Comparison of ENCODE assay signal across 10 cellular contexts in genomic region chr18:3625717-3626091, GRCh38.
DNase-seq lines count a peak whose midpoint lies in the region; ATAC-seq and TF ChIP-seq lines count a peak whose summit lies in the region.
"Had no signal": no experiment of that assay in that cellular context is flagged by ENCODE, and none has a peak within 500 bp of the region (broad histone marks: within the 10 kb centered on the region; RNA-seq: fewer than 3 reads in every experiment).

No MANE protein-coding gene starts in this region.

- H2BK20ac ChIP-seq in IMR-90 (ENCODE audit: low read depth, low read length) = peak overlapping the region; percentile 96

- H2AK9ac ChIP-seq in IMR-90 (replicated peaks; ENCODE audit: low read depth, low read length, poor library complexity) = no peak overlapping the region

- no peak for TF ChIP-seq RAD21 in IMR-90 (IDR thresholded peaks at IDR 0.05; ENCODE audit: low read length)

- H3K4ac ChIP-seq in IMR-90 (ENCODE audit: low read depth, low read length) (peak overlapping the region; percentile 95), mesendoderm (ENCODE audit: low read depth, low read length) (peak overlapping the region; percentile 56)

- H2AFZ ChIP-seq in IMR-90 (replicated peaks; ENCODE audit: low read length, poor library complexity) = peak overlapping the region; percentile 10

- peak overlapping the region; percentile 100 for H2BK5ac ChIP-seq in IMR-90 (ENCODE audit: low read depth, low read length, poor library complexity, severe bottlenecking)
- H2BK5ac ChIP-seq in mesendoderm (ENCODE audit: low read length) = no peak overlapping the region

- H3K9me1 ChIP-seq in IMR-90 (ENCODE audit: insufficient read depth, low read length) = peaks cover 15% of the 10 kb centered on the region

- H3K27me3 ChIP-seq in A673 (replicated peaks; ENCODE audit: insufficient read depth, low read depth, low read length, poor library complexity) (no peaks in the 10 kb centered on the region), IMR-90 (ENCODE audit: control insufficient read depth, insufficient read depth, low read length) (no peaks in the 10 kb centered on the region), ascending aorta (no peaks in the 10 kb centered on the region), mesendoderm (ENCODE audit: insufficient read depth, low read length, poor library complexity) (no peaks in the 10 kb centered on the region), colonic mucosa (no peaks in the 10 kb centered on the region), lower lobe of right lung (ENCODE audit: low read depth) (no peaks in the 10 kb centered on the region)
- H3K27me3 ChIP-seq: BLaER1 had no signal

- BruUV-seq in A673 (replicated peaks; lab: Mats Ljungman, UMichigan) = no TSS peak
- BruUV-seq in IMR-90 (replicated peaks; lab: Mats Ljungman, UMichigan) = no TSS peak

- H3K23ac ChIP-seq in IMR-90 (ENCODE audit: low read depth, low read length) = peak overlapping the region; percentile 88; the same call in 1 of the 2 replicates
- H3K23ac ChIP-seq in mesendoderm (ENCODE audit: low read length) = no peak overlapping the region

- H3K4me1 ChIP-seq in A673 (ENCODE audit: insufficient read depth, low read length, poor library complexity, severe bottlenecking) = peaks cover 39% of the 10 kb centered on the region
- peaks cover 25% of the 10 kb centered on the region for H3K4me1 ChIP-seq in IMR-90 (ENCODE audit: control insufficient read depth, insufficient read depth, low read length)
- H3K4me1 ChIP-seq in ascending aorta = peaks cover 10 to 41% of the 10 kb centered on the region in 2 donors
- H3K4me1 ChIP-seq in mesendoderm (ENCODE audit: control insufficient read depth, low read depth, low read length) = peaks cover 13% of the 10 kb centered on the region
- peaks cover 8% of the 10 kb centered on the region for H3K4me1 ChIP-seq in colonic mucosa
- H3K4me1 ChIP-seq in lower lobe of right lung = peaks cover 20% of the 10 kb centered on the region

- H3K56ac ChIP-seq in IMR-90 (ENCODE audit: extremely low read depth, insufficient read depth, low read length) (peak overlapping the region; percentile 58; the same call in 1 of the 2 replicates), mesendoderm (ENCODE audit: low read length) (no peak overlapping the region)

- no peak for TF ChIP-seq POLR2A in IMR-90 (IDR thresholded peaks at IDR 0.05; ENCODE audit: low read depth, low read length)

- H3K9ac ChIP-seq in IMR-90 (ENCODE audit: low read depth, low read length) (no peak overlapping the region), mesendoderm (ENCODE audit: low read length) (no peak overlapping the region), colonic mucosa (ENCODE audit: low read depth in 2 of 2, low read length in 2 of 2) (no peak overlapping the region)
- H3K9ac ChIP-seq: BLaER1 had no signal

- intact Hi-C loops in A673 (cut with micrococcal nuclease; ENCODE audit: unreplicated experiment) = no loop called here
- intact Hi-C loops in IMR-90 (cut with micrococcal nuclease) = no loop called here
- intact Hi-C loops in ascending aorta (cut with DNase I) = loop anchor here (5.0 to 10.0 kb wide), 2 partner anchors 42 to 1669 kb away; partner anchors contain the start of gene ZBTB14
- intact Hi-C loops in colonic mucosa (cut with DNase I) = no loop called here
- intact Hi-C loops in lower lobe of right lung (cut with DNase I) = no loop called here

- H3K14ac ChIP-seq in IMR-90 (replicated peaks; ENCODE audit: low read depth, low read length) = peak overlapping the region; percentile 98

- H4K20me1 ChIP-seq in IMR-90 (ENCODE audit: insufficient read depth, low read length) = no peaks in the 10 kb centered on the region
- H4K20me1 ChIP-seq: BLaER1 had no signal

- H4K8ac ChIP-seq in IMR-90 (ENCODE audit: low read depth in 2 of 2, low read length in 2 of 2) = peak overlapping the region; percentile 53 to 91
- H4K8ac ChIP-seq in mesendoderm (ENCODE audit: low read depth, low read length) = no peak overlapping the region

- dilution Hi-C loops in IMR-90 (cut with HindIII; ENCODE audit: low sequenced_read_pairs, unreplicated experiment) = no loop called here

- H2BK120ac ChIP-seq in IMR-90 (ENCODE audit: low read depth, low read length) = peak overlapping the region; percentile 100
- peak overlapping the region; percentile 35 for H2BK120ac ChIP-seq in mesendoderm (ENCODE audit: low read depth, low read length)

- H3K4me3 ChIP-seq in A673 (ENCODE audit: low read depth, low read length, poor library complexity, severe bottlenecking) (no peak overlapping the region), IMR-90 (ENCODE audit: insufficient read depth, low read depth, low read length) (no peak overlapping the region), ascending aorta (no peak overlapping the region), mesendoderm (ENCODE audit: low read length) (no peak overlapping the region), colonic mucosa (no peak overlapping the region), lower lobe of right lung (no peak overlapping the region)
- H3K4me3 ChIP-seq: BLaER1, coronary artery had no signal

- POLR2A ChIA-PET in A673 (lab: Charles Lee; ENCODE audit: low non-redundant PET) = interaction anchor here (0.6 kb wide), 1 partner anchor 15 kb away, joined by 5 read pairs; no protein-coding TSS in a partner anchor
- POLR2A ChIA-PET in IMR-90 (lab: Charles Lee; ENCODE audit: unreplicated experiment) = interaction anchor here (0.6 to 2.7 kb wide), 2 partner anchors 20 to 22 kb away, joined by 3 to 14 read pairs; no protein-coding TSS in a partner anchor

- peak overlapping the region; percentile 93 for H4K91ac ChIP-seq in IMR-90 (ENCODE audit: insufficient read depth, low read depth, low read length)

- H2BK15ac ChIP-seq in IMR-90 (ENCODE audit: low read depth, low read length) (peak overlapping the region; percentile 59; the same call in 2 of the 3 replicates), mesendoderm (replicated peaks; ENCODE audit: low read depth) (no peak overlapping the region)

- H3K79me1 ChIP-seq in IMR-90 (ENCODE audit: low read depth in 1 of 2, low read length in 2 of 2) = peaks cover 0 to 17% of the 10 kb centered on the region in 2 experiments; a peak in 2 of 4 replicates
- H3K79me1 ChIP-seq in mesendoderm (ENCODE audit: low read length) = no peaks in the 10 kb centered on the region

- TF ChIP-seq CTCF in A673 (conservative IDR thresholded peaks at IDR 0.05; ENCODE audit: low read depth, low read length) (no peak), IMR-90 (conservative IDR thresholded peaks at IDR 0.05; ENCODE audit: low read depth, low read length) (no peak), ascending aorta (IDR thresholded peaks at IDR 0.05) (no peak), colonic mucosa (IDR thresholded peaks at IDR 0.05) (no peak), lower lobe of right lung (IDR thresholded peaks at IDR 0.05) (no peak)

- H3K36me3 ChIP-seq in A673 (ENCODE audit: insufficient read depth, low read length, poor library complexity, severe bottlenecking) (no peaks in the 10 kb centered on the region), IMR-90 (ENCODE audit: control insufficient read depth, insufficient read depth, low read length) (no peaks in the 10 kb centered on the region), ascending aorta (no peaks in the 10 kb centered on the region), mesendoderm (ENCODE audit: control insufficient read depth, insufficient read depth, low read length) (no peaks in the 10 kb centered on the region), colonic mucosa (no peaks in the 10 kb centered on the region), lower lobe of right lung (no peaks in the 10 kb centered on the region)
- H3K36me3 ChIP-seq: BLaER1 had no signal

- peak overlapping the region; percentile 93 for H2AK5ac ChIP-seq in IMR-90 (ENCODE audit: low read depth, low read length)
- no peak overlapping the region for H2AK5ac ChIP-seq in mesendoderm (ENCODE audit: low read length)

- peak overlapping the region; percentile 77 for H4K5ac ChIP-seq in IMR-90 (ENCODE audit: low read depth, low read length)
- H4K5ac ChIP-seq in mesendoderm (ENCODE audit: low read length) = no peak overlapping the region

- no peak for DNase-seq in A673 (ENCODE audit: low spot score)
- DNase-seq in IMR-90 = peak; percentile 19
- no peak for DNase-seq in ascending aorta (ENCODE audit: low spot score in 2 of 2)
- no peak for DNase-seq in mesendoderm
- no peak for DNase-seq in colonic mucosa
- no peak for DNase-seq in NCI-H1436 (lab: John Stamatoyannopoulos, UW)
- DNase-seq in lower lobe of right lung = no peak
- DNase-seq in stimulated activated CD4-positive, alpha-beta T cell treated with anti-CD3 and anti-CD28 coated beads, Interleukin-2, amount 100 ng/mL, for 24 hours = no peak

- no peak for ATAC-seq in IMR-90 (ENCODE audit: low read depth)
- no peak for ATAC-seq in lower lobe of right lung

- H3K27ac ChIP-seq in A673 (ENCODE audit: low read depth, low read length, poor library complexity, severe bottlenecking) (peak overlapping the region; percentile 94), IMR-90 (ENCODE audit: insufficient read depth, low read length) (peak overlapping the region; percentile 89), ascending aorta (peak overlapping the region; percentile 89 to 96), mesendoderm (ENCODE audit: low read depth, low read length) (peak overlapping the region; percentile 48), colonic mucosa (no peak overlapping the region), lower lobe of right lung (no peak overlapping the region)
- H3K27ac ChIP-seq: BLaER1 had no signal

- CTCF ChIA-PET in A673 (lab: Charles Lee) (no interaction called here), IMR-90 (lab: Yijun Ruan, JAX) (no interaction called here)

- H3K18ac ChIP-seq in IMR-90 (ENCODE audit: low read depth, low read length) (peak overlapping the region; percentile 83), mesendoderm (ENCODE audit: low read length) (peak overlapping the region; percentile 90)

- H3K4me2 ChIP-seq in IMR-90 (ENCODE audit: low read depth, low read length) (peak overlapping the region; percentile 21; the same call in 1 of the 2 replicates), mesendoderm (ENCODE audit: low read length) (no peak overlapping the region)
- H3K4me2 ChIP-seq: BLaER1 had no signal

- in situ Hi-C loops in IMR-90 (cut with MboI; ENCODE audit: low sequenced_read_pairs) = no loop called here

- H3K9me3 ChIP-seq in A673 (ENCODE audit: low read depth, low read length, poor library complexity, severe bottlenecking) (no peaks in the 10 kb centered on the region), IMR-90 (ENCODE audit: control insufficient read depth, insufficient read depth, low read length) (no peaks in the 10 kb centered on the region), ascending aorta (no peaks in the 10 kb centered on the region), colonic mucosa (no peaks in the 10 kb centered on the region), lower lobe of right lung (no peaks in the 10 kb centered on the region)
- H3K9me3 ChIP-seq: BLaER1 had no signal

- H3K79me2 ChIP-seq in mesendoderm (ENCODE audit: control insufficient read depth, insufficient read depth, low read length) = no peaks in the 10 kb centered on the region

TF ChIP-seq in IMR-90, 13 proteins besides CTCF, POLR2A, EP300 and RAD21 (continues in another document):
- TF ChIP-seq NFE2L2 (IDR thresholded peaks at IDR 0.05; ENCODE audit: low read depth, low read length) (no peak), FOS (IDR thresholded peaks at IDR 0.05; ENCODE audit: low read depth, low read length) (no peak)

Comparison
In these comparisons a context has a peak if more than half of its experiments do, and no peak if none do; other contexts are left out.
1. H3K27ac ChIP-seq: peak in A673 (single experiment), IMR-90 (single experiment), ascending aorta (2 of 2) and mesendoderm (single experiment); none in colonic mucosa (single experiment) and lower lobe of right lung (single experiment).